Comparison of ENCODE assay signal across 22 cellular contexts in genomic region chr1:218553197-218553596, GRCh38.
DNase-seq lines count a peak whose midpoint lies in the region; ATAC-seq, FAIRE-seq and TF ChIP-seq lines count a peak whose summit lies in the region.
"Had no signal": no experiment of that assay in that cellular context is flagged by ENCODE, and none has a peak within 500 bp of the region (broad histone marks: within the 10 kb centered on the region; RNA-seq: fewer than 3 reads in every experiment).

No MANE protein-coding gene starts in this region.

- intact Hi-C loops in kidney (cut with DNase I) = no loop called here

- H3K36me3 Mint-ChIP-seq in naive thymus-derived CD8-positive, alpha-beta T cell = no peaks in the 10 kb centered on the region
- H3K36me3 Mint-ChIP-seq: CD8-positive, alpha-beta T cell; naive B cell had no signal

- POLR2A ChIA-PET in naive thymus-derived CD8-positive, alpha-beta T cell (lab: Charles Lee) = no interaction called here

- no peaks in the 10 kb centered on the region for H3K4me1 ChIP-seq in kidney (ENCODE audit: control insufficient read depth in 1 of 2, insufficient read depth in 1 of 2, low read depth in 1 of 2, low read length in 2 of 2)

- H3K4me3 Mint-ChIP-seq in naive thymus-derived CD8-positive, alpha-beta T cell = no peak overlapping the region
- H3K4me3 Mint-ChIP-seq: activated T-helper 1 cell treated with anti-CD3 and anti-CD28 coated beads, Interleukin-12 subunit alpha, Interleukin-12 subunit beta, Interleukin-2, Interleukin-4 antibody, amounts not matched to agents 30 ng/mL and 10 ng/mL and 1 ng/mL, durations not matched to agents 14 hours and 24 hours and 36 hours; CD8-positive, alpha-beta T cell; GM23338; naive B cell had no signal

- H3K4me1 Mint-ChIP-seq in naive thymus-derived CD8-positive, alpha-beta T cell = no peaks in the 10 kb centered on the region
- H3K4me1 Mint-ChIP-seq: naive B cell had no signal

- H3K27ac Mint-ChIP-seq in naive thymus-derived CD8-positive, alpha-beta T cell = no peak overlapping the region
- H3K27ac Mint-ChIP-seq: activated T-helper 1 cell treated with anti-CD3 and anti-CD28 coated beads, Interleukin-12 subunit alpha, Interleukin-12 subunit beta, Interleukin-2, Interleukin-4 antibody, amounts not matched to agents 30 ng/mL and 10 ng/mL and 1 ng/mL, durations not matched to agents 14 hours and 24 hours and 36 hours; CD8-positive, alpha-beta T cell; GM23338 had no signal

- no peak overlapping the region for H3K9ac ChIP-seq in kidney (ENCODE audit: low read length in 2 of 2)

- H3K36me3 ChIP-seq in kidney (ENCODE audit: control insufficient read depth in 1 of 2, insufficient read depth in 2 of 2, low read length in 2 of 2) = no peaks in the 10 kb centered on the region
- H3K36me3 ChIP-seq: thyroid gland had no signal

- H3K27me3 Mint-ChIP-seq in naive thymus-derived CD8-positive, alpha-beta T cell = peaks cover 3 to 12% (median 4%) of the 10 kb centered on the region in 5 donors

- TF ChIP-seq CTCF in C4-2B (conservative IDR thresholded peaks at IDR 0.05) = peak; percentile 60
- peak; percentile 69 for TF ChIP-seq CTCF in HFF-Myc (IDR thresholded peaks at IDR 0.05; ENCODE audit: low read depth, low read length, missing control alignments)
- TF ChIP-seq CTCF in kidney (IDR thresholded peaks at IDR 0.05; ENCODE audit: borderline replicate concordance, extremely low read depth, insufficient read depth) = no peak

- H3K9me3 Mint-ChIP-seq in naive thymus-derived CD8-positive, alpha-beta T cell = peaks cover 0 to 6% (median 0%) of the 10 kb centered on the region in 9 donors
- H3K9me3 Mint-ChIP-seq: activated T-helper 1 cell treated with anti-CD3 and anti-CD28 coated beads, Interleukin-12 subunit alpha, Interleukin-12 subunit beta, Interleukin-2, Interleukin-4 antibody, amounts not matched to agents 30 ng/mL and 10 ng/mL and 1 ng/mL, durations not matched to agents 14 hours and 24 hours and 36 hours; GM23338 had no signal

- no peak for ATAC-seq in GM21825 (IDR thresholded peaks at IDR 0.05; ENCODE audit: unreplicated experiment)
- ATAC-seq in naive thymus-derived CD8-positive, alpha-beta T cell = no peak
- no peak for ATAC-seq in HG02938 (IDR thresholded peaks at IDR 0.05; ENCODE audit: unreplicated experiment)
- ATAC-seq: CD8-positive, alpha-beta T cell; esophagus mucosa; GM23338; left ventricle myocardium superior had no signal

- no peak for FAIRE-seq in kidney (lab: Jason Lieb, UNC)

- H3K27ac ChIP-seq in C4-2B = no peak overlapping the region
- H3K27ac ChIP-seq in kidney (ENCODE audit: low read depth in 2 of 2, low read length in 2 of 2) = no peak overlapping the region
- H3K27ac ChIP-seq: thyroid gland had no signal

- in situ Hi-C loops in SK-MEL-5 (cut with HindIII; ENCODE audit: low pct_unique_long_range_greater_than_20kb, low sequenced_read_pairs) = no loop called here

- no peaks in the 10 kb centered on the region for H3K9me3 ChIP-seq in kidney (ENCODE audit: control insufficient read depth in 1 of 2, low read length in 2 of 2)
- H3K9me3 ChIP-seq: thyroid gland had no signal

- H3K4me3 ChIP-seq in HFF-Myc (replicated peaks; ENCODE audit: low read depth, low read length) (no peak overlapping the region), kidney (ENCODE audit: low read length in 2 of 2) (no peak overlapping the region)
- H3K4me3 ChIP-seq: GM23338, thyroid gland had no signal

- DNase-seq in HFF-Myc (ENCODE audit: extremely low read depth, low read depth) = peak; percentile 75
- DNase-seq in SK-MEL-5 (ENCODE audit: low read depth, low spot score) = peak; percentile 74
- peak; percentile 10 for DNase-seq in fibroblast of the conjunctiva (ENCODE audit: low read depth)
- DNase-seq in naive thymus-derived CD8-positive, alpha-beta T cell = no peak
- DNase-seq in kidney = no peak
- DNase-seq: activated CD4-positive, alpha-beta T cell treated with anti-CD3 and anti-CD28 coated beads, Interleukin-2, amount 50 U/mL, for 4 hours; CD8-positive, alpha-beta T cell; cortex of kidney; KG1; left ventricle myocardium superior; naive B cell; NCI-H1436 treated with DMSO at 0.1 percent for 48 hours; NCI-H510A treated with DMSO at 0.1 percent for 48 hours; stimulated activated CD8-positive, alpha-beta memory T cell treated with anti-CD3 and anti-CD28 coated beads, Interleukin-4, amount 100 ng/mL, for 48 hours; T-helper 2 cell; thyroid gland had no signal

Comparison
In these comparisons a context has a peak if more than half of its experiments do, and no peak if none do; other contexts are left out.
1. DNase-seq: peak in HFF-Myc (single experiment), SK-MEL-5 (single experiment) and fibroblast of the conjunctiva (single experiment); none in naive thymus-derived CD8-positive, alpha-beta T cell (0 of 10) and kidney (single experiment).